In genomic region chr12:103634732-103635131, GRCh38 we compare ENCODE assay signal across 2 cellular contexts.
TF ChIP-seq lines count a peak whose summit lies in the region.

No MANE protein-coding gene starts in this region.

TF ChIP-seq in HepG2, 621 proteins besides CTCF, POLR2A, EP300 and RAD21:
- TF ChIP-seq RAD51 (IDR thresholded peaks at IDR 0.05; ENCODE audit: borderline replicate concordance), result peak; percentile 72
- no peak for TF ChIP-seq XBP1 (CRISPR knock-in tag; IDR thresholded peaks at IDR 0.05)

TF ChIP-seq in K562, 482 proteins besides CTCF, POLR2A, EP300 and RAD21:
- TF ChIP-seq ARID1B (IDR thresholded peaks at IDR 0.05) (no peak), CBFA2T2 (conservative IDR thresholded peaks at IDR 0.05) (peak; percentile 21; the same call in 1 of the 2 replicates), ZNF121 (CRISPR knock-in tag; conservative IDR thresholded peaks at IDR 0.05) (no peak), C11orf30 (IDR thresholded peaks at IDR 0.05; ENCODE audit: low read depth) (no peak), THRA (IDR thresholded peaks at IDR 0.05) (no peak), HCFC1 (IDR thresholded peaks at IDR 0.05; ENCODE audit: low read depth, low read length) (no peak), SLC30A9 (CRISPR knock-in tag; IDR thresholded peaks at IDR 0.05) (no peak), ADNP (tag; IDR thresholded peaks at IDR 0.05) (no peak), GATAD2A (IDR thresholded peaks at IDR 0.05) (no peak), CEBPZ (IDR thresholded peaks at IDR 0.05; ENCODE audit: borderline replicate concordance, low read depth, low read length) (no peak), RAD51 (IDR thresholded peaks at IDR 0.05; ENCODE audit: borderline replicate concordance, low read depth) (peak; percentile 63), PURB (CRISPR knock-in tag; IDR thresholded peaks at IDR 0.05; ENCODE audit: low read depth) (no peak), ZNF644 (tag; IDR thresholded peaks at IDR 0.05; ENCODE audit: low read depth) (no peak), TFE3 (CRISPR knock-in tag; IDR thresholded peaks at IDR 0.05) (peak; percentile 91)
- TF ChIP-seq, protein P1, sequence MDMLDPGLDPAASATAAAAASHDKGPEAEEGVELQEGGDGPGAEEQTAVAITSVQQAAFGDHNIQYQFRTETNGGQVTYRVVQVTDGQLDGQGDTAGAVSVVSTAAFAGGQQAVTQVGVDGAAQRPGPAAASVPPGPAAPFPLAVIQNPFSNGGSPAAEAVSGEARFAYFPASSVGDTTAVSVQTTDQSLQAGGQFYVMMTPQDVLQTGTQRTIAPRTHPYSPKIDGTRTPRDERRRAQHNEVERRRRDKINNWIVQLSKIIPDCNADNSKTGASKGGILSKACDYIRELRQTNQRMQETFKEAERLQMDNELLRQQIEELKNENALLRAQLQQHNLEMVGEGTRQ (CRISPR knock-in tag; IDR thresholded peaks at IDR 0.05), result 0 out of 2 replicates have a peak, but pooled peaks have one; percentile 5
- TF ChIP-seq, protein P2, sequence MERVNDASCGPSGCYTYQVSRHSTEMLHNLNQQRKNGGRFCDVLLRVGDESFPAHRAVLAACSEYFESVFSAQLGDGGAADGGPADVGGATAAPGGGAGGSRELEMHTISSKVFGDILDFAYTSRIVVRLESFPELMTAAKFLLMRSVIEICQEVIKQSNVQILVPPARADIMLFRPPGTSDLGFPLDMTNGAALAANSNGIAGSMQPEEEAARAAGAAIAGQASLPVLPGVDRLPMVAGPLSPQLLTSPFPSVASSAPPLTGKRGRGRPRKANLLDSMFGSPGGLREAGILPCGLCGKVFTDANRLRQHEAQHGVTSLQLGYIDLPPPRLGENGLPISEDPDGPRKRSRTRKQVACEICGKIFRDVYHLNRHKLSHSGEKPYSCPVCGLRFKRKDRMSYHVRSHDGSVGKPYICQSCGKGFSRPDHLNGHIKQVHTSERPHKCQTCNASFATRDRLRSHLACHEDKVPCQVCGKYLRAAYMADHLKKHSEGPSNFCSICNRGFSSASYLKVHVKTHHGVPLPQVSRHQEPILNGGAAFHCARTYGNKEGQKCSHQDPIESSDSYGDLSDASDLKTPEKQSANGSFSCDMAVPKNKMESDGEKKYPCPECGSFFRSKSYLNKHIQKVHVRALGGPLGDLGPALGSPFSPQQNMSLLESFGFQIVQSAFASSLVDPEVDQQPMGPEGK (CRISPR knock-in tag; IDR thresholded peaks at IDR 0.05; ENCODE audit: borderline replicate concordance), result no peak
